In genomic region chr18:56678836-56679565, GRCh38 we compare ENCODE assay signal across 31 cellular contexts. TPM values are rescaled to one million over a fixed set of nuclear protein-coding genes. Genes with fewer than 3 reads are reported as not detected.
A peak's percentile ranks its signal among the peaks of the same experiment; 100 is the strongest.
DNase-seq lines count a peak whose midpoint lies in the region; FAIRE-seq and TF ChIP-seq lines count a peak whose summit lies in the region.
"Had no signal": no experiment of that assay in that cellular context is flagged by ENCODE, and none has a peak within 500 bp of the region (broad histone marks: within the 10 kb centered on the region; RNA-seq: fewer than 3 reads in every experiment).

No MANE protein-coding gene starts in this region.

- H3K27me3 Mint-ChIP-seq in astrocyte (ENCODE audit: low read depth, unreplicated experiment) = no peaks in the 10 kb centered on the region
- H3K27me3 Mint-ChIP-seq: activated CD4-positive, alpha-beta memory T cell treated with anti-CD3 and anti-CD28 coated beads for 36 hours; B cell; natural killer cell treated with Interleukin-12 subunit alpha and Interleukin-12 subunit beta and Interleukin-15 and Interleukin-18, amount 100 ng/mL, for 72 hours had no signal

- H3K27ac ChIP-seq in astrocyte (ENCODE audit: low read depth, low read length) (no peak overlapping the region), tibial nerve (peak overlapping the region in 1 of 4 donors; percentile 28), left ventricle myocardium inferior (replicated peaks) (no peak overlapping the region)
- H3K27ac ChIP-seq: HL-60, suprapubic skin, uterus had no signal

- H3K27ac Mint-ChIP-seq in astrocyte (ENCODE audit: unreplicated experiment) = no peak overlapping the region
- H3K27ac Mint-ChIP-seq: activated CD4-positive, alpha-beta memory T cell treated with anti-CD3 and anti-CD28 coated beads for 36 hours; activated T-cell treated with anti-CD3 and anti-CD28 coated beads, Interleukin-2, amount 50 U/mL, for 72 hours; B cell; H9; stimulated activated effector memory CD8-positive, alpha-beta T cell treated with anti-CD3 and anti-CD28 coated beads, Interleukin-12 subunit alpha, Interleukin-12 subunit beta, amount 100 ng/mL, for 72 hours had no signal

- DNase-seq in ELR (ENCODE audit: low read depth) = peak; percentile 3
- peak; percentile 1 for DNase-seq in astrocyte (ENCODE audit: low read depth)
- peak in 1 of 2 donors; percentile 5 for DNase-seq in frontal cortex (ENCODE audit: low spot score in 2 of 2)
- peak; percentile 38 for DNase-seq in putamen (ENCODE audit: low spot score)
- DNase-seq in stimulated activated CD8-positive, alpha-beta memory T cell treated with anti-CD3 and anti-CD28 coated beads, Interleukin-4, amount 100 ng/mL, for 48 hours = no peak
- no peak for DNase-seq in tibial nerve (ENCODE audit: low spot score in 2 of 2)
- no peak for DNase-seq in G401 (ENCODE audit: low spot score)
- DNase-seq in left ventricle myocardium inferior = no peak
- DNase-seq: activated CD4-positive, alpha-beta memory T cell treated with anti-CD3 and anti-CD28 coated beads for 36 hours; activated CD4-positive, CD25-positive, alpha-beta regulatory T cell treated with anti-CD3 and anti-CD28 coated beads, Interleukin-2, amount 50 U/mL, for 72 hours; activated T-cell treated with anti-CD3 and anti-CD28 coated beads, Interleukin-2, amount 50 U/mL, for 72 hours; DMS153; glutamatergic neuron; H9; NCI-H146; NCI-H2107; NCI-H345; NCI-H69; occipital lobe; Right ventricle myocardium superior; stimulated activated CD4-positive, alpha-beta T cell treated with anti-CD3 and anti-CD28 coated beads, Interleukin-15, amount 100 ng/mL, for 24 hours; stimulated activated CD4-positive, alpha-beta T cell treated with anti-CD3 and anti-CD28 coated beads, Interleukin-4, amount 100 ng/mL, for 4 hours; T-helper 2 cell; uterus had no signal

- H3K4me2 ChIP-seq in astrocyte (ENCODE audit: low read length) = no peak overlapping the region

- TF ChIP-seq EP300 in tibial nerve (IDR thresholded peaks at IDR 0.05) = no peak

- no peaks in the 10 kb centered on the region for H3K79me2 ChIP-seq in astrocyte (ENCODE audit: insufficient read depth, low read length)

- H3K4me3 ChIP-seq in astrocyte (ENCODE audit: insufficient read depth, low read depth, low read length) (no peak overlapping the region), tibial nerve (no peak overlapping the region), left ventricle myocardium inferior (no peak overlapping the region)
- H3K4me3 ChIP-seq: suprapubic skin, uterus had no signal

- H4K20me1 ChIP-seq in astrocyte (ENCODE audit: insufficient read depth, low read length) = no peaks in the 10 kb centered on the region

- TF ChIP-seq CTCF in astrocyte (IDR thresholded peaks at IDR 0.05; ENCODE audit: insufficient read depth, low read depth, low read length) = no peak
- no peak for TF ChIP-seq CTCF in tibial nerve (IDR thresholded peaks at IDR 0.05)
- no peak for TF ChIP-seq CTCF in left ventricle myocardium inferior (IDR thresholded peaks at IDR 0.05; ENCODE audit: borderline replicate concordance)

- no peak overlapping the region for H2AFZ ChIP-seq in astrocyte (ENCODE audit: low read depth, low read length)

- intact Hi-C loops in left ventricle myocardium inferior (cut with micrococcal nuclease) = no loop called here

- WGBS in tibial nerve, 2 donors = 66 to 67% methylated on average over 4 of the region's 4 CpGs

- H3K27me3 ChIP-seq in astrocyte (ENCODE audit: insufficient read depth, low read length) (no peaks in the 10 kb centered on the region), tibial nerve (no peaks in the 10 kb centered on the region), left ventricle myocardium inferior (ENCODE audit: low read depth) (no peaks in the 10 kb centered on the region)
- H3K27me3 ChIP-seq: suprapubic skin, uterus had no signal

- no peaks in the 10 kb centered on the region for H3K4me1 Mint-ChIP-seq in astrocyte (ENCODE audit: low read depth, unreplicated experiment)
- H3K4me1 Mint-ChIP-seq: B cell; H9; stimulated activated effector memory CD8-positive, alpha-beta T cell treated with anti-CD3 and anti-CD28 coated beads, Interleukin-12 subunit alpha, Interleukin-12 subunit beta, amount 100 ng/mL, for 72 hours had no signal

- no peaks in the 10 kb centered on the region for H3K9me3 ChIP-seq in astrocyte (ENCODE audit: insufficient read depth, low read depth, low read length)
- no peaks in the 10 kb centered on the region for H3K9me3 ChIP-seq in tibial nerve
- peaks cover 6% of the 10 kb centered on the region for H3K9me3 ChIP-seq in left ventricle myocardium inferior (replicated peaks)
- H3K9me3 ChIP-seq: suprapubic skin, uterus had no signal

- FAIRE-seq in astrocyte (lab: Jason Lieb, UNC) (no peak), frontal cortex (lab: Jason Lieb, UNC) (peak; percentile 87)
- FAIRE-seq: endothelial cell of umbilical vein, GM12891 had no signal

- in situ Hi-C loops in G401 (cut with HindIII; ENCODE audit: low sequenced_read_pairs) = no loop called here

- H3K36me3 Mint-ChIP-seq in astrocyte (ENCODE audit: low read depth, unreplicated experiment) = no peaks in the 10 kb centered on the region

- TF ChIP-seq POLR2A in tibial nerve (IDR thresholded peaks at IDR 0.05) = no peak

- no peak overlapping the region for H3K9ac ChIP-seq in astrocyte (ENCODE audit: low read length)

- no peak overlapping the region for H3K4me3 Mint-ChIP-seq in astrocyte (ENCODE audit: unreplicated experiment)
- H3K4me3 Mint-ChIP-seq: activated CD4-positive, alpha-beta memory T cell treated with anti-CD3 and anti-CD28 coated beads for 36 hours; activated T-cell treated with anti-CD3 and anti-CD28 coated beads, Interleukin-2, amount 50 U/mL, for 72 hours; B cell; H9; natural killer cell treated with Interleukin-12 subunit alpha and Interleukin-12 subunit beta and Interleukin-15 and Interleukin-18, amount 100 ng/mL, for 72 hours; stimulated activated effector memory CD8-positive, alpha-beta T cell treated with anti-CD3 and anti-CD28 coated beads, Interleukin-12 subunit alpha, Interleukin-12 subunit beta, amount 100 ng/mL, for 72 hours had no signal

- peaks cover 3% of the 10 kb centered on the region for H3K36me3 ChIP-seq in astrocyte (ENCODE audit: insufficient read depth, low read length)
- peaks cover 0 to 31% (median 0%) of the 10 kb centered on the region in 3 donors for H3K36me3 ChIP-seq in tibial nerve
- H3K36me3 ChIP-seq in left ventricle myocardium inferior = peaks cover 17% of the 10 kb centered on the region
- H3K36me3 ChIP-seq: suprapubic skin, uterus had no signal

- H3K4me1 ChIP-seq in astrocyte (ENCODE audit: insufficient read depth, low read length) (no peaks in the 10 kb centered on the region), tibial nerve (peaks cover 0 to 3% (median 0%) of the 10 kb centered on the region in 4 donors), left ventricle myocardium inferior (peaks cover 15% of the 10 kb centered on the region)
- H3K4me1 ChIP-seq: suprapubic skin, uterus had no signal

- H3K9me3 Mint-ChIP-seq in astrocyte (ENCODE audit: unreplicated experiment) = no peaks in the 10 kb centered on the region
- H3K9me3 Mint-ChIP-seq: activated CD4-positive, alpha-beta memory T cell treated with anti-CD3 and anti-CD28 coated beads for 36 hours; H9; natural killer cell treated with Interleukin-12 subunit alpha and Interleukin-12 subunit beta and Interleukin-15 and Interleukin-18, amount 100 ng/mL, for 72 hours had no signal

RNA-seq across cellular contexts. Expression of gene WDR7, which starts 27.8 kb away (rescaled TPM):
- total RNA-seq in astrocyte = 14.3 and 16.9 TPM in 2 replicates
- total RNA-seq in frontal cortex = 113 TPM
- total RNA-seq in tibial nerve = 10 to 100 TPM; 22.6 to 39.0 (median 31.2) TPM
- total RNA-seq in G401 (2014; rRNA removed; shearing (Covaris generic)) = 13.7 and 19.7 TPM in 2 replicates
- 29.3 TPM for total RNA-seq in left ventricle myocardium inferior

RNA-seq across cellular contexts. Expression of gene TXNL1, which starts 40.6 kb away (rescaled TPM):
- total RNA-seq in astrocyte = 71.8 and 77.0 TPM in 2 replicates
- 53.4 TPM for total RNA-seq in frontal cortex
- 10 to 100 TPM; 18.0 to 38.2 (median 20.3) TPM for total RNA-seq in tibial nerve
- 85.6 and 113 TPM in 2 replicates for total RNA-seq in G401 (2014; rRNA removed; shearing (Covaris generic))
- 117 TPM for total RNA-seq in left ventricle myocardium inferior

Comparison
In these comparisons a context has a peak if more than half of its experiments do, and no peak if none do; other contexts are left out.
1. DNase-seq: peak in ELR (single experiment), astrocyte (single experiment) and putamen (single experiment); none in stimulated activated CD8-positive, alpha-beta memory T cell treated with anti-CD3 and anti-CD28 coated beads, Interleukin-4, amount 100 ng/mL, for 48 hours (single experiment), tibial nerve (0 of 2), G401 (single experiment) and left ventricle myocardium inferior (single experiment).